Comparison of ENCODE assay signal across 12 cellular contexts in the genomic region with DNA sequence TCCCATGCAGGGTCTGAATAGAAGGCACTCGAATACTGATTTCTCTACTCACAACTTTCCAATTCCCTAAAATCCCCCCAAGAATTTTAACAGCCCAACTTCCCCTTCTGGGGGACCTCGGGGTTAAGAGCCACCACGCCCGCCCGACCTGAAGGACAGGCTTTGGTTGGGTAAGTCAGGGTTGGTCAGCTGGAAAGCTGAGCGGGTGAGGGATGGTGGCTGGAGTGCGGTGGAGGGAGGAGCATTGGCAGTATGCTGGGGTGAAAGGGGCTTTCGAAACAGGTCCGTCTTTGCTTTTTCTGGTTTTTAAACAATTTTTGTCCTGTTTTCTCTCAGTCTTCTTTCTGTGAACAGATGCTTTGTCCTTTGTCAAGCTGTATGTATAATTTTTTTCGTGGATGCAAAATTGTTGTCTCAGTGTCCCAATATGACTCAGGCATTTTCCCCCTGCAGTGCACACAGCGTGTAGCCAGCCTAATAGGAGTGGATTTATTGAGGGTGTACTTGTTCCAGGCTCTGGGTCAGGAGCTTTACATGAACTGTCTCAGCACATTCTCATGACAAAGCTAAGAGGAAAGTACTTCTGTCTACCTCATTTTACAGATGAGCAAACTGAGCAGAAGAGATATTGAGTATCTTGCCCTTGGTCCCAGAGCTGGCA.
A peak's percentile ranks its signal among the peaks of the same experiment; 100 is the strongest.
DNase-seq lines count a peak whose midpoint lies in the region; ATAC-seq lines count a peak whose summit lies in the region.
"Had no signal": no experiment of that assay in that cellular context is flagged by ENCODE, and none has a peak within 500 bp of the region (broad histone marks: within the 10 kb centered on the region; RNA-seq: fewer than 3 reads in every experiment).

No MANE protein-coding gene starts in this region.

- DNase-seq in stimulated activated naive CD8-positive, alpha-beta T cell treated with anti-CD3 and anti-CD28 coated beads, Interleukin-15, Interleukin-2, amounts not matched to agents 100 U/mL and 50 U/mL, for 24 hours = no peak
- DNase-seq in effector memory CD8-positive, alpha-beta T cell = no peak
- DNase-seq in GM19238 (ENCODE audit: insufficient read length, low spot score) = no peak
- no peak for DNase-seq in dedifferentiated amniotic fluid mesenchymal stem cell (ENCODE audit: extremely low spot score)
- no peak for DNase-seq in NCI-H526 (lab: John Stamatoyannopoulos, UW)
- DNase-seq: caudate nucleus, MM.1S, NCI-H226, small intestine had no signal

- no peak overlapping the region for H3K4me3 Mint-ChIP-seq in stimulated activated naive CD8-positive, alpha-beta T cell treated with anti-CD3 and anti-CD28 coated beads, Interleukin-15, Interleukin-2, amounts not matched to agents 100 ng/mL and 50 ng/mL, for 24 hours
- peak overlapping the region in 1 of 2 donors; percentile 48 for H3K4me3 Mint-ChIP-seq in effector memory CD8-positive, alpha-beta T cell

- no peaks in the 10 kb centered on the region for H3K9me3 Mint-ChIP-seq in stimulated activated naive CD8-positive, alpha-beta T cell treated with anti-CD3 and anti-CD28 coated beads, Interleukin-15, Interleukin-2, amounts not matched to agents 100 ng/mL and 50 ng/mL, for 24 hours
- no peaks in the 10 kb centered on the region for H3K9me3 Mint-ChIP-seq in effector memory CD8-positive, alpha-beta T cell

- H3K27ac Mint-ChIP-seq in stimulated activated naive CD8-positive, alpha-beta T cell treated with anti-CD3 and anti-CD28 coated beads, Interleukin-15, Interleukin-2, amounts not matched to agents 100 ng/mL and 50 ng/mL, for 24 hours = peak overlapping the region; percentile 70
- peak overlapping the region; percentile 49 to 96 for H3K27ac Mint-ChIP-seq in effector memory CD8-positive, alpha-beta T cell

- peaks cover 97% of the 10 kb centered on the region for H3K4me1 Mint-ChIP-seq in stimulated activated naive CD8-positive, alpha-beta T cell treated with anti-CD3 and anti-CD28 coated beads, Interleukin-15, Interleukin-2, amounts not matched to agents 100 ng/mL and 50 ng/mL, for 24 hours (ENCODE audit: low read depth)
- H3K4me1 Mint-ChIP-seq in effector memory CD8-positive, alpha-beta T cell (ENCODE audit: low read depth in 2 of 2) = peaks cover 83 to 96% of the 10 kb centered on the region in 2 donors

- H3K36me3 Mint-ChIP-seq in stimulated activated naive CD8-positive, alpha-beta T cell treated with anti-CD3 and anti-CD28 coated beads, Interleukin-15, Interleukin-2, amounts not matched to agents 100 ng/mL and 50 ng/mL, for 24 hours (ENCODE audit: low read depth) = peaks cover 21% of the 10 kb centered on the region
- H3K36me3 Mint-ChIP-seq in effector memory CD8-positive, alpha-beta T cell (ENCODE audit: insufficient read depth) = peaks cover 42% of the 10 kb centered on the region

- ATAC-seq in stimulated activated naive CD8-positive, alpha-beta T cell treated with anti-CD3 and anti-CD28 coated beads, Interleukin-15, Interleukin-2, amounts not matched to agents 100 U/mL and 50 U/mL, for 24 hours = no peak
- peak; percentile 47 for ATAC-seq in HG02840 (IDR thresholded peaks at IDR 0.05; ENCODE audit: low FRiP score, unreplicated experiment)
- ATAC-seq in effector memory CD8-positive, alpha-beta T cell (replicated peaks) = no peak
- ATAC-seq in GM21526 (IDR thresholded peaks at IDR 0.05; ENCODE audit: low FRiP score, unreplicated experiment) = no peak

- no peaks in the 10 kb centered on the region for H3K27me3 Mint-ChIP-seq in stimulated activated naive CD8-positive, alpha-beta T cell treated with anti-CD3 and anti-CD28 coated beads, Interleukin-15, Interleukin-2, amounts not matched to agents 100 ng/mL and 50 ng/mL, for 24 hours
- no peaks in the 10 kb centered on the region for H3K27me3 Mint-ChIP-seq in effector memory CD8-positive, alpha-beta T cell
